Comparison of ENCODE assay signal across 10 cellular contexts in the genomic region with DNA sequence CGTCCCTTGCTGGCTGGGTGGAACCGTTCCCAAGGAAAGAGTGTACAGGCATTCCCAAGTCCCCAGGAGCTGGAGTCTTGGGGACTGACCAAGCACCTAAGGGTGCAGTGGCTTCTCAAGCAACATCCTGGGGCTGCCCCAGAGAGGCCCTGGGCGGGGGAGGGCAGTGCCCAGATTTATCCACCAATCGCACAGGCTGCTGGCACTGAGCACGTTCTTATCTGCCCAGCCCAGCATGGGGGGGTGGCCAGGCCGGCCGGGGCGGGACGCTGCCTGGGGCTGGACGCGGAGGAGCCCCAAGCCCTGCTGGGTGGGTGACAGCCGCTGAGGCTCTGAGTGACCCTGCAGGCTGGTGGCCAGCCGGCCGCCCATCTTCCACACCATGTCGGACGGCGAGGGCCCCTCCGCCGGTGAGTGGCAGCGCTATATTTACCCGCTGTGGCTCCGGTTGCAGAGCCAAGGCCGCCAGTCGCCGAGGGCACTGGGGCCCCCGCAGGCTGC. TPM values are rescaled to one million over a fixed set of nuclear protein-coding genes. Genes with fewer than 3 reads are reported as not detected.
DNase-seq lines count a peak whose midpoint lies in the region; ATAC-seq and TF ChIP-seq lines count a peak whose summit lies in the region.
"Had no signal": no experiment of that assay in that cellular context is flagged by ENCODE, and none has a peak within 500 bp of the region (broad histone marks: within the 10 kb centered on the region; RNA-seq: fewer than 3 reads in every experiment).

No MANE protein-coding gene starts in this region.

- TF ChIP-seq CTCF in dorsolateral prefrontal cortex (IDR thresholded peaks at IDR 0.05 in 54 of 56, conservative IDR thresholded peaks at IDR 0.05 in 2 of 56; ENCODE audit: low read depth in 1 of 56, partially characterized antibody in 56 of 56): no peak
- no peak for TF ChIP-seq CTCF in upper lobe of right lung (IDR thresholded peaks at IDR 0.05)
- TF ChIP-seq CTCF in GM10248 (IDR thresholded peaks at IDR 0.05; ENCODE audit: control extremely low read depth, extremely low read depth, low read depth, missing control alignments): no peak

- peaks cover 37% of the 10 kb centered on the region for H3K27me3 Mint-ChIP-seq in activated CD4-positive, alpha-beta memory T cell treated with anti-CD3 and anti-CD28 coated beads for 36 hours

- H3K36me3 ChIP-seq in upper lobe of right lung: no peaks in the 10 kb centered on the region
- no peaks in the 10 kb centered on the region for H3K36me3 ChIP-seq in H7 (replicated peaks; ENCODE audit: control insufficient read depth, insufficient read depth, low read length)

- H3K27ac ChIP-seq in dorsolateral prefrontal cortex (peak overlapping the region in 31 of 59 donors; percentile 1 to 71 (median 38)), upper lobe of right lung (peak overlapping the region; percentile 69)

- CTCF ChIA-PET in GM10248 (lab: Yijun Ruan, JAX): interaction anchor here (1.5 kb wide), 1 partner anchor 8 kb away, joined by 4 read pairs; no protein-coding TSS in a partner anchor
- CTCF ChIA-PET in activated CD4-positive, alpha-beta memory T cell treated with anti-CD3 and anti-CD28 coated beads for 36 hours (lab: Charles Lee): no interaction called here

- peak; percentile 86 for ATAC-seq in upper lobe of right lung

- H3K4me1 ChIP-seq in upper lobe of right lung: peaks cover 28% of the 10 kb centered on the region

- H3K9me3 ChIP-seq in upper lobe of right lung: no peaks in the 10 kb centered on the region

- POLR2A ChIA-PET in GM10248 (lab: Yijun Ruan, JAX): no interaction called here
- POLR2A ChIA-PET in activated CD4-positive, alpha-beta memory T cell treated with anti-CD3 and anti-CD28 coated beads for 36 hours (lab: Charles Lee): no interaction called here

- no peak overlapping the region for H3K27ac Mint-ChIP-seq in activated CD4-positive, alpha-beta memory T cell treated with anti-CD3 and anti-CD28 coated beads for 36 hours

- H3K36me3 Mint-ChIP-seq in activated CD4-positive, alpha-beta memory T cell treated with anti-CD3 and anti-CD28 coated beads for 36 hours: no peaks in the 10 kb centered on the region

- intact Hi-C loops in dorsolateral prefrontal cortex (cut with DNase I): no loop called here
- intact Hi-C loops in upper lobe of right lung (cut with DNase I): loop anchor here (10.0 kb wide), 1 partner anchor 57 kb away; a partner anchor contains a TSS
- intact Hi-C loops in activated CD4-positive, alpha-beta memory T cell treated with anti-CD3 and anti-CD28 coated beads for 36 hours (cut with micrococcal nuclease): no loop called here

- no peaks in the 10 kb centered on the region for H3K9me3 Mint-ChIP-seq in activated CD4-positive, alpha-beta memory T cell treated with anti-CD3 and anti-CD28 coated beads for 36 hours

- no peaks in the 10 kb centered on the region for H3K4me1 Mint-ChIP-seq in activated CD4-positive, alpha-beta memory T cell treated with anti-CD3 and anti-CD28 coated beads for 36 hours (ENCODE audit: low read depth)

- peak; percentile 31 for DNase-seq in NCI-H748 (lab: John Stamatoyannopoulos, UW; ENCODE audit: unreplicated experiment)
- no peak for DNase-seq in NCI-H748 treated with DMSO at 0.1 percent for 48 hours (lab: John Stamatoyannopoulos, UW)
- DNase-seq in dorsolateral prefrontal cortex: peak in 3 of 10 donors; percentile 19 to 59 (median 30)
- DNase-seq in lung microvascular endothelial cell (ENCODE audit: low read depth in 2 of 2): peak; percentile 53 to 77
- DNase-seq in upper lobe of right lung: peak; percentile 85
- DNase-seq in GM10248 (ENCODE audit: extremely low spot score): no peak
- no peak for DNase-seq in H7
- no peak for DNase-seq in activated CD4-positive, alpha-beta memory T cell treated with anti-CD3 and anti-CD28 coated beads for 36 hours
- DNase-seq: amniotic stem cell, trophoblast cell had no signal

- H3K4me3 ChIP-seq in dorsolateral prefrontal cortex: peak overlapping the region; percentile 14 to 68 (median 48)
- peak overlapping the region; percentile 58 for H3K4me3 ChIP-seq in upper lobe of right lung
- H3K4me3 ChIP-seq in H7 (ENCODE audit: insufficient read depth, low read depth, low read length): no peak overlapping the region

- no peak overlapping the region for H3K4me3 Mint-ChIP-seq in activated CD4-positive, alpha-beta memory T cell treated with anti-CD3 and anti-CD28 coated beads for 36 hours

- H3K27me3 ChIP-seq in dorsolateral prefrontal cortex (no peaks in the 10 kb centered on the region), upper lobe of right lung (no peaks in the 10 kb centered on the region), H7 (ENCODE audit: control insufficient read depth, insufficient read depth, low read length) (no peaks in the 10 kb centered on the region)

RNA-seq across cellular contexts. Expression of a gene that starts 53.4 kb away (rescaled TPM):
- 100 to 1,000 TPM in 17 of 120 experiments, 10 to 100 TPM in 103; 26.0 to 165 (median 81.5) TPM for total RNA-seq in dorsolateral prefrontal cortex
- under 0.01 TPM in 2 replicates for total RNA-seq in lung microvascular endothelial cell
- 1.3 TPM for total RNA-seq in upper lobe of right lung
- total RNA-seq in H7 (2014; rRNA removed; shearing (Covaris generic)): 0.04 and 0.42 TPM in 2 replicates
- total RNA-seq in activated CD4-positive, alpha-beta memory T cell treated with anti-CD3 and anti-CD28 coated beads for 36 hours: under 1 TPM; 0.19 to 0.21 TPM

RNA-seq across cellular contexts. Expression of a gene that starts 55.7 kb away (rescaled TPM):
- total RNA-seq in dorsolateral prefrontal cortex: 10 to 100 TPM; 24.3 to 74.2 (median 42.9) TPM
- total RNA-seq in lung microvascular endothelial cell: 17.9 and 21.1 TPM in 2 replicates
- 42.2 TPM for total RNA-seq in upper lobe of right lung
- total RNA-seq in H7 (2014; rRNA removed; shearing (Covaris generic)): 19.1 and 22.8 TPM in 2 replicates
- 1 to 10 TPM; 1.5 to 1.9 TPM for total RNA-seq in activated CD4-positive, alpha-beta memory T cell treated with anti-CD3 and anti-CD28 coated beads for 36 hours

Comparison
In these comparisons a context has a peak if more than half of its experiments do, and no peak if none do; other contexts are left out.
1. DNase-seq: peak in NCI-H748 (single experiment), lung microvascular endothelial cell (2 of 2) and upper lobe of right lung (single experiment); none in NCI-H748 treated with DMSO at 0.1 percent for 48 hours (single experiment), GM10248 (single experiment), H7 (single experiment) and activated CD4-positive, alpha-beta memory T cell treated with anti-CD3 and anti-CD28 coated beads for 36 hours (single experiment).
2. RNA of a gene that starts 53.4 kb away (total RNA-seq): 26.0 to 165 TPM in dorsolateral prefrontal cortex; 1.3 TPM in upper lobe of right lung (single experiment), 0.04 to 0.42 TPM in H7, 0.19 to 0.21 TPM in activated CD4-positive, alpha-beta memory T cell treated with anti-CD3 and anti-CD28 coated beads for 36 hours and under 0.01 TPM in lung microvascular endothelial cell; every median in the first group is over 10 times any median in the second.